14 cellular contexts compared by ENCODE assay signal in the genomic region with DNA sequence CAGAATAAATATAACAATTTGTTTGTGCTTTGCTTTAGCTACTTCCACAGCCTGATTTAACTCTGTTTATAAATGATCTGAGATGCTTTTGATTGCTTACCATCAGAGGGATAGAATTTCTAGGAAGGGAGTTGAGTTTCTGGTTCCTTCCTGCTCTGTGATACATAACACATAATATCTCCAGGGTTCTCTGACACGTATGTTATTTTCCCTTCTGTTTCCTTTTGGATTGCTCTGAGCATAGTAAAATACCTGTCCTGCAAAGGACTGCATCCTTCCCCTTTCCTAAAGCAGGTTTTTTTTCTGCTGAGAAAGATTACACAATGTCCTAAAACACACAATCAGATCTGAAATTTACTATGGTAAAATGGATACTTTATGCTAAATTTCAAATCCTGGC.
A peak's percentile ranks its signal among the peaks of the same experiment; 100 is the strongest.
DNase-seq lines count a peak whose midpoint lies in the region; ATAC-seq, FAIRE-seq and TF ChIP-seq lines count a peak whose summit lies in the region.
"Had no signal": no experiment of that assay in that cellular context is flagged by ENCODE, and none has a peak within 500 bp of the region (broad histone marks: within the 10 kb centered on the region; RNA-seq: fewer than 3 reads in every experiment).

No MANE protein-coding gene starts in this region.

- no peak overlapping the region for H3K4me3 Mint-ChIP-seq in astrocyte (ENCODE audit: unreplicated experiment)
- H3K4me3 Mint-ChIP-seq: activated naive CD4-positive, alpha-beta T cell treated with anti-CD3 and anti-CD28 coated beads, Interleukin-2, amount 50 U/mL, for 24 hours; CD8-positive, alpha-beta T cell had no signal

- H3K9me3 ChIP-seq in astrocyte (ENCODE audit: insufficient read depth, low read depth, low read length): no peaks in the 10 kb centered on the region
- H3K9me3 ChIP-seq in skeletal muscle satellite cell (replicated peaks; ENCODE audit: low read length): no peaks in the 10 kb centered on the region

- H3K4me3 ChIP-seq in astrocyte (ENCODE audit: insufficient read depth, low read depth, low read length) (no peak overlapping the region), skeletal muscle satellite cell (ENCODE audit: low read length) (no peak overlapping the region)

- H3K9me3 Mint-ChIP-seq in astrocyte (ENCODE audit: unreplicated experiment): no peaks in the 10 kb centered on the region
- H3K9me3 Mint-ChIP-seq: activated naive CD4-positive, alpha-beta T cell treated with anti-CD3 and anti-CD28 coated beads, Interleukin-2, amount 50 U/mL, for 24 hours; CD8-positive, alpha-beta T cell had no signal

- no peak for ATAC-seq in GM21786 (IDR thresholded peaks at IDR 0.05; ENCODE audit: unreplicated experiment)
- ATAC-seq: CD8-positive, alpha-beta T cell had no signal

- peak; percentile 49 for FAIRE-seq in astrocyte (lab: Jason Lieb, UNC)

- H3K36me3 Mint-ChIP-seq in astrocyte (ENCODE audit: low read depth, unreplicated experiment): peaks cover 4% of the 10 kb centered on the region
- H3K36me3 Mint-ChIP-seq: activated naive CD4-positive, alpha-beta T cell treated with anti-CD3 and anti-CD28 coated beads, Interleukin-2, amount 50 U/mL, for 24 hours; CD8-positive, alpha-beta T cell had no signal

- peak overlapping the region; percentile 5 for H3K4me2 ChIP-seq in astrocyte (ENCODE audit: low read length)
- peak overlapping the region; percentile 36 for H3K4me2 ChIP-seq in skeletal muscle satellite cell (ENCODE audit: low read length)

- TF ChIP-seq CTCF in astrocyte (IDR thresholded peaks at IDR 0.05; ENCODE audit: insufficient read depth, low read depth, low read length): no peak

- DNase-seq in DMS79 treated with DMSO at 0.1 percent for 48 hours (lab: John Stamatoyannopoulos, UW): peak; percentile 50
- no peak for DNase-seq in DMS79 (lab: John Stamatoyannopoulos, UW)
- no peak for DNase-seq in astrocyte (ENCODE audit: low read depth)
- no peak for DNase-seq in nucleus accumbens (lab: John Stamatoyannopoulos, UW)
- DNase-seq in midbrain (lab: John Stamatoyannopoulos, UW): no peak
- DNase-seq: 8988T; CD8-positive, alpha-beta T cell; GDM1; stimulated activated CD4-positive, alpha-beta T cell treated with anti-CD3 and anti-CD28 coated beads, Interleukin-2, amount 100 ng/mL, for 48 hours; T-helper 1 cell had no signal

- H3K36me3 ChIP-seq in astrocyte (ENCODE audit: insufficient read depth, low read length): no peaks in the 10 kb centered on the region
- no peaks in the 10 kb centered on the region for H3K36me3 ChIP-seq in skeletal muscle satellite cell (ENCODE audit: insufficient read depth, low read length)

- peaks cover 21% of the 10 kb centered on the region for H3K4me1 ChIP-seq in astrocyte (ENCODE audit: insufficient read depth, low read length)
- peaks cover 41% of the 10 kb centered on the region for H3K4me1 ChIP-seq in skeletal muscle satellite cell (ENCODE audit: control insufficient read depth, insufficient read depth, low read length)

- no peak overlapping the region for H2AFZ ChIP-seq in astrocyte (ENCODE audit: low read depth, low read length)

- H3K27ac ChIP-seq in astrocyte (ENCODE audit: low read depth, low read length): no peak overlapping the region
- H3K27ac ChIP-seq in layer of hippocampus (ENCODE audit: low read depth, low read length): peak overlapping the region; percentile 69

- H3K27me3 ChIP-seq in astrocyte (ENCODE audit: insufficient read depth, low read length) (no peaks in the 10 kb centered on the region), layer of hippocampus (ENCODE audit: control insufficient read depth, insufficient read depth, low read length) (no peaks in the 10 kb centered on the region), skeletal muscle satellite cell (ENCODE audit: control insufficient read depth, insufficient read depth, low read length) (no peaks in the 10 kb centered on the region)

- no peak overlapping the region for H3K27ac Mint-ChIP-seq in astrocyte (ENCODE audit: unreplicated experiment)
- H3K27ac Mint-ChIP-seq: activated naive CD4-positive, alpha-beta T cell treated with anti-CD3 and anti-CD28 coated beads, Interleukin-2, amount 50 U/mL, for 24 hours; CD8-positive, alpha-beta T cell had no signal

- no peaks in the 10 kb centered on the region for H4K20me1 ChIP-seq in astrocyte (ENCODE audit: insufficient read depth, low read length)

- H3K27me3 Mint-ChIP-seq in astrocyte (ENCODE audit: low read depth, unreplicated experiment): no peaks in the 10 kb centered on the region
- H3K27me3 Mint-ChIP-seq: activated naive CD4-positive, alpha-beta T cell treated with anti-CD3 and anti-CD28 coated beads, Interleukin-2, amount 50 U/mL, for 24 hours had no signal

- no peaks in the 10 kb centered on the region for H3K79me2 ChIP-seq in astrocyte (ENCODE audit: insufficient read depth, low read length)

- peaks cover 26% of the 10 kb centered on the region for H3K4me1 Mint-ChIP-seq in astrocyte (ENCODE audit: low read depth, unreplicated experiment)
- H3K4me1 Mint-ChIP-seq: activated naive CD4-positive, alpha-beta T cell treated with anti-CD3 and anti-CD28 coated beads, Interleukin-2, amount 50 U/mL, for 24 hours had no signal

- H3K9ac ChIP-seq in astrocyte (ENCODE audit: low read length) (no peak overlapping the region), skeletal muscle satellite cell (ENCODE audit: low read depth, low read length) (no peak overlapping the region)
